1 cellular context compared by ENCODE assay signal in the genomic region with DNA sequence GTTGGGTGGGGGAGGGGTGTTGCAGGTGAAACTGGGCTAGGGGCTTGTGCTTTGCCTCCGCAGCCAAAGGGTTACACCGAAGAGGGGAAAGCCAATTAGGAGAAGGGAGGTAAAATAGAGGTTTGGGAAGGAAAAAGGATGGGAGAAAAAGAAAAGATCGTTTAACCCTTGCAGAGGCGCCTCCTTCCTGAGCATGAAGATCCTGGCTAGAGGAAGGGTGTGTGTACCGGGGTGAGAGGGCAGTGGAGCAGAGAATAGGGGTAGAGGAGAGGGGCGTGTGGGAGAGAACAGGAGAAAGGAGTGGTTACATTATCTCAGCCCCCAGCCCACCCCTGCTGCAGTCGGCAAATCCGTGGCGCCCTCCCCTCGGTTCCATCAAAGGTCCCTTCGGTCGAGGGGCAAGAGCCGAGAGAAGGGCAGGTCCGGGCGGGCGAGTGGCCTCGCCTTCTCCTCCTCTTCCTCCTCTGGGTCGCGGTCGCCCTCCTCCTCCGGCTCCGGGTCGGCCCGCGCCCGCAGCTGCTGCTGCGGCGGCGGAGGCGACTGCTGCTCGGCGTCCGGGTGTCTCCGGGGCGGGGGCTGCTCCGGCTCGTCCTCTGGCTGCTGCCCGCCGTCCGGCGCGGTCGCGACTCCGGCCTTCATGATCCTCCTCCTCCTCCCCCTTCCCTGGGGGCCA.
A peak's percentile ranks its signal among the peaks of the same experiment; 100 is the strongest.
TF ChIP-seq lines count a peak whose summit lies in the region.

No MANE protein-coding gene starts in this region.

TF ChIP-seq in IMR-90, 13 proteins besides CTCF, POLR2A, EP300 and RAD21:
- TF ChIP-seq MXI1 (IDR thresholded peaks at IDR 0.05; ENCODE audit: borderline replicate concordance, low read depth, low read length) (0 out of 2 replicates have a peak, but pooled peaks have one; percentile 19), MAZ (IDR thresholded peaks at IDR 0.05; ENCODE audit: borderline replicate concordance, low read depth, low read length) (0 out of 2 replicates have a peak, but pooled peaks have one; percentile 45), RFX5 (IDR thresholded peaks at IDR 0.05; ENCODE audit: low read depth, low read length) (no peak)
